ENCODE assay signal across 17 cellular contexts in the genomic region with DNA sequence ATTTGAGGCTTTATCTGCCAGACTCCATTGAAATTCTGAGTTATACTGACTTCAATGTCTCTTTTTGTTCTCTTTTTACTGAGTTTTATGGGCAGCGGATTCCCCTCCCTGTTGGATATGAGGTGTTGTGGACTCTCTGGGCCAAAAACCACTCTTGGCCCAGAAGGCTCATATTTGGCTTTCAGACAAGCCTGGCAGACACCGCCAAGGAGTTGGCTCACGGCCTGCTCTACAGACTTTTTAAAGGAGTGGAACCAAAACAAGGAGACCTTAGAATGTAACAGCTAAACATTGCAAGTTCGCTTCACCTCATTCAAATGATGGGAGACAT.
DNase-seq lines count a peak whose midpoint lies in the region; ATAC-seq and TF ChIP-seq lines count a peak whose summit lies in the region.
"Had no signal": no experiment of that assay in that cellular context is flagged by ENCODE, and none has a peak within 500 bp of the region (broad histone marks: within the 10 kb centered on the region; RNA-seq: fewer than 3 reads in every experiment).

No MANE protein-coding gene starts in this region.

- TF ChIP-seq POLR2A in gastroesophageal sphincter (IDR thresholded peaks at IDR 0.05) (no peak), uterus (IDR thresholded peaks at IDR 0.05) (no peak)

- DNase-seq in astrocyte of the hippocampus (ENCODE audit: low read depth, low spot score) = peak; percentile 89
- no peak for DNase-seq in omental fat pad (ENCODE audit: low spot score)
- DNase-seq in uterus = peak in 1 of 2 donors; percentile 58
- no peak for DNase-seq in AML-193 (lab: John Stamatoyannopoulos, UW)
- DNase-seq: activated naive CD4-positive, alpha-beta T cell treated with anti-CD3 and anti-CD28 coated beads for 36 hours; central memory CD4-positive, alpha-beta T cell; DMS79; glutamatergic neuron; KG1; pancreas; stimulated activated naive CD4-positive, alpha-beta T cell had no signal

- 53% methylated on average over 4 of the region's 4 CpGs; no CpG with 5 or more reads in 1 of the 2 donors for WGBS in gastroesophageal sphincter (ENCODE audit: low coverage in 1 of 2), 2 donors

- no peaks in the 10 kb centered on the region for H3K9me3 ChIP-seq in gastroesophageal sphincter
- no peaks in the 10 kb centered on the region for H3K9me3 ChIP-seq in uterus
- H3K9me3 ChIP-seq: pancreas, SJSA1 had no signal

- intact Hi-C loops in uterus (cut with DNase I; ENCODE audit: low total_unique reads) = no loop called here

- H3K4me1 ChIP-seq in gastroesophageal sphincter = peaks cover 8 to 25% (median 8%) of the 10 kb centered on the region in 3 donors
- no peaks in the 10 kb centered on the region for H3K4me1 ChIP-seq in uterus
- H3K4me1 ChIP-seq: pancreas had no signal

- TF ChIP-seq EP300 in gastroesophageal sphincter (IDR thresholded peaks at IDR 0.05) = no peak

- TF ChIP-seq CTCF in gastroesophageal sphincter (IDR thresholded peaks at IDR 0.05) = no peak
- no peak for TF ChIP-seq CTCF in omental fat pad (IDR thresholded peaks at IDR 0.05)
- TF ChIP-seq CTCF in uterus (IDR thresholded peaks at IDR 0.05) = no peak

- H3K27ac ChIP-seq in gastroesophageal sphincter (peak overlapping the region; percentile 76 to 82 (median 80)), uterus (peak overlapping the region; percentile 29 to 45)
- H3K27ac ChIP-seq: C4-2B, HL-60, pancreas, SJSA1 had no signal

- no peaks in the 10 kb centered on the region for H3K36me3 ChIP-seq in gastroesophageal sphincter
- H3K36me3 ChIP-seq in uterus = no peaks in the 10 kb centered on the region
- H3K36me3 ChIP-seq: pancreas, SJSA1 had no signal

- H3K27me3 ChIP-seq in gastroesophageal sphincter (no peaks in the 10 kb centered on the region), uterus (no peaks in the 10 kb centered on the region)
- H3K27me3 ChIP-seq: pancreas, SJSA1 had no signal

- H3K4me3 ChIP-seq in gastroesophageal sphincter (no peak overlapping the region), uterus (no peak overlapping the region)
- H3K4me3 ChIP-seq: pancreas, SJSA1 had no signal

- peak; percentile 78 for ATAC-seq in gastroesophageal sphincter
- ATAC-seq in omental fat pad (ENCODE audit: low FRiP score) = peak; percentile 49
- ATAC-seq in HG02852 (IDR thresholded peaks at IDR 0.05; ENCODE audit: unreplicated experiment) = no peak
- no peak for ATAC-seq in GM21737 (IDR thresholded peaks at IDR 0.05; ENCODE audit: unreplicated experiment)

Comparison
In these comparisons a context has a peak if more than half of its experiments do, and no peak if none do; other contexts are left out.
1. ATAC-seq: peak in gastroesophageal sphincter (single experiment) and omental fat pad (single experiment); none in HG02852 (single experiment) and GM21737 (single experiment).